In the genomic region with DNA sequence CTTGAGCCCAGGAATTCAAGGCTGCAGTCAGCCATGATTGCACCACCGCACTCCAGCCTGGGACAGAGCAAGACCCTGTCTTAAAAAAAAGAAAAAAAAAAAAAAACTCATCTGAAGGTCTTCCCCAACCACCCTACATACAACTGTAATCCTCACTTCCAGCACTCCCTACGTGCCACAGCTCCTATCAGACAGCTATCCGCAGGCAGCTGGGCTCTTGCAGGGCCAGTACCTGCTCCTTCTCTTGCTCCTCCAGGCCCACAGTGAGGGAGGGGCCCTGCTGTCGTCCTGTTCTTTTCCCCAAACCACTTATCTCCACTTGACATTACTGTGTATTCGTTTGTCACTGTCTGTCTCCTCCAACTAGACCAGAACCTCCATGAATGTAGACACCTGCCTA, we compare ENCODE assay signal across 20 cellular contexts.
DNase-seq lines count a peak whose midpoint lies in the region; ATAC-seq lines count a peak whose summit lies in the region.
"Had no signal": no experiment of that assay in that cellular context is flagged by ENCODE, and none has a peak within 500 bp of the region (broad histone marks: within the 10 kb centered on the region; RNA-seq: fewer than 3 reads in every experiment).

No MANE protein-coding gene starts in this region.

- ATAC-seq in HG02798 (IDR thresholded peaks at IDR 0.05; ENCODE audit: poor library complexity, unreplicated experiment), result no peak
- ATAC-seq in HG03342 (IDR thresholded peaks at IDR 0.05; ENCODE audit: unreplicated experiment), result no peak

- DNase-seq in NCI-H524 (lab: John Stamatoyannopoulos, UW) (peak; percentile 22 to 73), NCI-H524 treated with DMSO at 0.1 percent for 48 hours (lab: John Stamatoyannopoulos, UW) (no peak), NCI-H187 (lab: John Stamatoyannopoulos, UW) (peak; percentile 59 to 83), NCI-H345 treated with DMSO at 0.1 percent for 48 hours (lab: John Stamatoyannopoulos, UW; ENCODE audit: unreplicated experiment) (peak; percentile 93), inferior parietal cortex (ENCODE audit: extremely low spot score) (no peak)
- DNase-seq in activated CD4-positive, alpha-beta T cell treated with anti-CD3 and anti-CD28 coated beads, Interleukin-2, amount 50 U/mL, for 1 hour, result no peak
- DNase-seq: BE2C; CD4-positive, CD25-positive, alpha-beta regulatory T cell; GM23248; Kasumi-1; MG63; NCI-H1048; NCI-H1694; NCI-H69; OCI-M1; Right ventricle myocardium superior; SW 1271; T-helper 2 cell had no signal

Comparison
In these comparisons a context has a peak if more than half of its experiments do, and no peak if none do; other contexts are left out.
1. DNase-seq: peak in NCI-H524 (2 of 2), NCI-H187 (2 of 2) and NCI-H345 treated with DMSO at 0.1 percent for 48 hours (single experiment); none in NCI-H524 treated with DMSO at 0.1 percent for 48 hours (single experiment), activated CD4-positive, alpha-beta T cell treated with anti-CD3 and anti-CD28 coated beads, Interleukin-2, amount 50 U/mL, for 1 hour (single experiment) and inferior parietal cortex (single experiment).